In genomic region chr20:19757973-19758887, GRCh38 we compare ENCODE assay signal across 8 cellular contexts. TPM values are rescaled to one million over a fixed set of nuclear protein-coding genes. Genes with fewer than 3 reads are reported as not detected.
DNase-seq lines count a peak whose midpoint lies in the region; ATAC-seq and TF ChIP-seq lines count a peak whose summit lies in the region.

Gene RIN2, plus strand, starts transcription at chr20:19758258. Its CDS starts 131,344 bp downstream, at chr20:19889602.

- TF ChIP-seq CTCF in suprapubic skin (IDR thresholded peaks at IDR 0.05) = no peak

- H3K27ac ChIP-seq in suprapubic skin = peak within 1 kb of the TSS; percentile 96

- TF ChIP-seq EP300 in suprapubic skin (IDR thresholded peaks at IDR 0.05) = no peak

- no peaks in the 10 kb centered on the region for H3K36me3 ChIP-seq in suprapubic skin

- DNase-seq in D341Med (ENCODE audit: low spot score) = peak; percentile 51
- DNase-seq in M059J (ENCODE audit: low read depth) = peak; percentile 94
- DNase-seq in mesenteric fat pad (ENCODE audit: low spot score) = no peak
- peak; percentile 93 to 94 for DNase-seq in suprapubic skin (ENCODE audit: low spot score in 2 of 2)
- DNase-seq in activated naive CD4-positive, alpha-beta T cell treated with anti-CD3 and anti-CD28 coated beads, Interleukin-2, amount 50 U/mL, for 16 hours = no peak

- no peak for TF ChIP-seq POLR2A in suprapubic skin (IDR thresholded peaks at IDR 0.05)

- H3K9me3 ChIP-seq in suprapubic skin = no peaks in the 10 kb centered on the region

- no peaks in the 10 kb centered on the region for H3K27me3 ChIP-seq in suprapubic skin

- ATAC-seq in SK-N-SH treated with all-trans-retinoic acid at 6 μM for 48 hours = peak; percentile 94
- peak; percentile 91 for ATAC-seq in esophagus mucosa
- ATAC-seq in HG02763 (IDR thresholded peaks at IDR 0.05; ENCODE audit: unreplicated experiment) = no peak

- H3K4me3 ChIP-seq in suprapubic skin = peak within 1 kb of the TSS; percentile 65

- WGBS in suprapubic skin = 1% methylated on average over 27 of the region's 64 CpGs

- H3K4me1 ChIP-seq in suprapubic skin = peaks cover 40% of the 10 kb centered on the region

TF ChIP-seq in SK-N-SH treated with all-trans-retinoic acid at 6 μM for 48 hours, 23 proteins besides CTCF, POLR2A, EP300 and RAD21:
- TF ChIP-seq CSDC2 (CRISPR knock-in tag; IDR thresholded peaks at IDR 0.05) (no peak), ZC3H10 (CRISPR knock-in tag; IDR thresholded peaks at IDR 0.05) (no peak), ESRRG (CRISPR knock-in tag; IDR thresholded peaks at IDR 0.05) (no peak), ISL1 (CRISPR knock-in tag; IDR thresholded peaks at IDR 0.05) (no peak), ZNF70 (CRISPR knock-in tag; IDR thresholded peaks at IDR 0.05) (no peak), ZFP3 (CRISPR knock-in tag; IDR thresholded peaks at IDR 0.05) (no peak), OSR1 (CRISPR knock-in tag; IDR thresholded peaks at IDR 0.05) (no peak), ZNF8 (CRISPR knock-in tag; IDR thresholded peaks at IDR 0.05) (no peak), PPARA (CRISPR knock-in tag; IDR thresholded peaks at IDR 0.05; ENCODE audit: borderline replicate concordance) (no peak), ZNF565 (CRISPR knock-in tag; conservative IDR thresholded peaks at IDR 0.05; ENCODE audit: low read depth) (no peak), ARNTL (CRISPR knock-in tag; IDR thresholded peaks at IDR 0.05; ENCODE audit: borderline replicate concordance, low read depth) (no peak), RARB (CRISPR knock-in tag; IDR thresholded peaks at IDR 0.05) (no peak), CSRNP3 (CRISPR knock-in tag; IDR thresholded peaks at IDR 0.05) (no peak), POU6F1 (CRISPR knock-in tag; IDR thresholded peaks at IDR 0.05; ENCODE audit: borderline replicate concordance, low read depth) (no peak), CREB5 (CRISPR knock-in tag; IDR thresholded peaks at IDR 0.05; ENCODE audit: low read depth) (no peak), TSHZ2 (CRISPR knock-in tag; IDR thresholded peaks at IDR 0.05) (no peak)
- TF ChIP-seq, protein P1, sequence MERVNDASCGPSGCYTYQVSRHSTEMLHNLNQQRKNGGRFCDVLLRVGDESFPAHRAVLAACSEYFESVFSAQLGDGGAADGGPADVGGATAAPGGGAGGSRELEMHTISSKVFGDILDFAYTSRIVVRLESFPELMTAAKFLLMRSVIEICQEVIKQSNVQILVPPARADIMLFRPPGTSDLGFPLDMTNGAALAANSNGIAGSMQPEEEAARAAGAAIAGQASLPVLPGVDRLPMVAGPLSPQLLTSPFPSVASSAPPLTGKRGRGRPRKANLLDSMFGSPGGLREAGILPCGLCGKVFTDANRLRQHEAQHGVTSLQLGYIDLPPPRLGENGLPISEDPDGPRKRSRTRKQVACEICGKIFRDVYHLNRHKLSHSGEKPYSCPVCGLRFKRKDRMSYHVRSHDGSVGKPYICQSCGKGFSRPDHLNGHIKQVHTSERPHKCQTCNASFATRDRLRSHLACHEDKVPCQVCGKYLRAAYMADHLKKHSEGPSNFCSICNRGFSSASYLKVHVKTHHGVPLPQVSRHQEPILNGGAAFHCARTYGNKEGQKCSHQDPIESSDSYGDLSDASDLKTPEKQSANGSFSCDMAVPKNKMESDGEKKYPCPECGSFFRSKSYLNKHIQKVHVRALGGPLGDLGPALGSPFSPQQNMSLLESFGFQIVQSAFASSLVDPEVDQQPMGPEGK (CRISPR knock-in tag; IDR thresholded peaks at IDR 0.05; ENCODE audit: borderline replicate concordance) = no peak

RNA-seq across cellular contexts. Expression of gene RIN2, which starts in this region (rescaled TPM):
- 56.6 and 59.6 TPM in 2 replicates for total RNA-seq in M059J (2014; rRNA removed; shearing (Covaris generic))
- 42.3 TPM for total RNA-seq in esophagus mucosa
- 74.1 TPM for total RNA-seq in mesenteric fat pad
- 10 to 100 TPM; 68.2 to 87.2 (median 79.6) TPM for total RNA-seq in suprapubic skin

Comparison
In these comparisons a context has a peak if more than half of its experiments do, and no peak if none do; other contexts are left out.
1. DNase-seq: peak in D341Med (single experiment), M059J (single experiment) and suprapubic skin (2 of 2); none in mesenteric fat pad (single experiment) and activated naive CD4-positive, alpha-beta T cell treated with anti-CD3 and anti-CD28 coated beads, Interleukin-2, amount 50 U/mL, for 16 hours (single experiment).